In the genomic region with DNA sequence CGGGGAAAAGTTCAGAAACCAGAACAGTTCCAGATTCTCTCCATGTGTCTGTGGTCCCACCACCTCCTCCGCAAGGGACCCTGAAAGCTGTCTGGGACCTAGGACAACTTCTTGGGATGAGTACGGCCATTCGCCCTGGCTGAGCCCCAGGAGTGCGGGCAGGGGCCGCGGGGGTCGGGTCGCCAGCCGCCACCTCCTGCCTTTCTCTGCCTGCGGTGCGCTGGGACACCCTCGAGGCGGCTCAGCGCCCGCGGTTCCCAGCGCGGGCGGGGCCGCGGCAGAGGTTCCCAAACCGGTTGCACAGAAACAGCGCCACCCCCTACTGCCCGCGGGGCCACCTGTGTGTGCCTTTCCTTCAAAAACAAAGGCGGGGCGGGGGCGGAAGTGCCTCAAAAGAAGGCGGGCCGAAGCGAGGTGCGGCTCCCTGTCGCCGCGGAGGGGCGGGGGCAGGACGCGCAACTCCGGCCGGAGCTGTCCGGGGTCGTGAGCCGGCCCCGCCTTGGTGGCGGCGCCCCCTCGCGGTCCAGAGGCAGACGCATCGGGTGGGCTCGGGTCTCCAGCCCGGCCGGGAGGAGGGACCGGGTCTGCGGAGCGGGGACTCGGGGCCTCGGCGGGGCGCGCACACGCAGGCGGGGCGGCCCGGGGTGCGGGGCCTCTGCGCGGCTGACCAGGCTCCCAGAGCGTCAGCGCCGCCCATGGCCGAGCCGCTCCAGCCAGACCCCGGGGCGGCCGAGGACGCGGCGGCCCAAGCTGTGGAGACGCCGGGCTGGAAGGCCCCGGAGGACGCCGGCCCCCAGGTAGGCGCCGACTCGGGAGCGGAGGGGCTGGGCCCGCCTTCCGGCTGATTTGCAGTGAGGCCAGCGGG, we compare ENCODE assay signal across 8 cellular contexts. TPM values are rescaled to one million over a fixed set of nuclear protein-coding genes. Genes with fewer than 3 reads are reported as not detected.
DNase-seq lines count a peak whose midpoint lies in the region; ATAC-seq and TF ChIP-seq lines count a peak whose summit lies in the region.

HEBP2 (plus strand) TSS at position 423 of the 865 bp plus-strand sequence; CDS start at position 696, 273 bp downstream.

- peak within 1 kb of the TSS; percentile 75 for H3K9ac ChIP-seq in OCI-LY1 (ENCODE audit: low read length)

- intact Hi-C loops in Calu3 (cut with micrococcal nuclease; ENCODE audit: unreplicated experiment), result loop anchor here (5.0 to 10.0 kb wide), 3 partner anchors 49 to 402 kb away; no protein-coding TSS in a partner anchor

- no peaks in the 10 kb centered on the region for H3K4me1 Mint-ChIP-seq in Calu3 (ENCODE audit: low read depth, unreplicated experiment)

- peak within 1 kb of the TSS; percentile 95 for H3K4me2 ChIP-seq in OCI-LY1 (ENCODE audit: low read length)

- H3K9me2 ChIP-seq in OCI-LY1 (ENCODE audit: low read depth, low read length), result no peaks in the 10 kb centered on the region

- no peaks in the 10 kb centered on the region for H3K79me2 ChIP-seq in OCI-LY1 (ENCODE audit: insufficient read depth, low read length)

- H3K27ac Mint-ChIP-seq in Calu3 (ENCODE audit: unreplicated experiment), result peak within 1 kb of the TSS; percentile 52

- BruUV-seq in Calu3 (replicated peaks; lab: Mats Ljungman, UMichigan), result no TSS peak

- H3K4me1 ChIP-seq in OCI-LY1 (ENCODE audit: insufficient read depth, low read length, severe bottlenecking), result peaks cover 23% of the 10 kb centered on the region
- H3K4me1 ChIP-seq in mononuclear cell (ENCODE audit: insufficient read depth, low read length), result peaks cover 18% of the 10 kb centered on the region

- peak; percentile 95 for ATAC-seq in GM21515 (IDR thresholded peaks at IDR 0.05; ENCODE audit: unreplicated experiment)

- H3K4me3 Mint-ChIP-seq in Calu3 (ENCODE audit: low read depth, unreplicated experiment), result peak within 1 kb of the TSS; percentile 76

- peaks cover 28% of the 10 kb centered on the region for H3K36me3 Mint-ChIP-seq in Calu3 (ENCODE audit: insufficient read depth, unreplicated experiment)

- no peaks in the 10 kb centered on the region for H3F3A ChIP-seq in OCI-LY1 (ENCODE audit: insufficient read depth, low read length)

- H3K27ac ChIP-seq in OCI-LY1 (ENCODE audit: low read depth, low read length, poor library complexity, severe bottlenecking), result peak within 1 kb of the TSS; percentile 57

- H3K9me3 Mint-ChIP-seq in Calu3 (ENCODE audit: low read depth, unreplicated experiment), result no peaks in the 10 kb centered on the region

- no peaks in the 10 kb centered on the region for H3K9me3 ChIP-seq in OCI-LY1 (ENCODE audit: low read length)
- H3K9me3 ChIP-seq in mononuclear cell (ENCODE audit: low read depth, low read length), result no peaks in the 10 kb centered on the region

- CTCF ChIA-PET in Calu3 (lab: Charles Lee), result interaction anchor here (0.6 to 1.3 kb wide), 4 partner anchors 32 to 401 kb away, joined by 4 to 5 read pairs (median 4); no protein-coding TSS in a partner anchor

- H3K27me3 ChIP-seq in OCI-LY1 (ENCODE audit: insufficient read depth, low read length) (no peaks in the 10 kb centered on the region), mononuclear cell (ENCODE audit: insufficient read depth, low read length) (no peaks in the 10 kb centered on the region)

- peak within 1 kb of the TSS; percentile 78 for H2AFZ ChIP-seq in OCI-LY1 (ENCODE audit: low read length)

- DNase-seq in Calu3 (peak; percentile 95), HuH-7.5 (ENCODE audit: low spot score) (peak; percentile 85), epidermal melanocyte (ENCODE audit: insufficient read length, low spot score) (peak; percentile 58)
- DNase-seq in activated CD8-positive, alpha-beta memory T cell treated with anti-CD3 and anti-CD28 coated beads, Interleukin-2, amount 50 U/mL, for 48 hours, result peak; percentile 92
- DNase-seq in stimulated activated CD8-positive, alpha-beta memory T cell treated with anti-CD3 and anti-CD28 coated beads, Interleukin-2, amount 100 ng/mL, for 48 hours (ENCODE audit: low read depth in 2 of 2), result peak; percentile 71 to 92

- H3K4me3 ChIP-seq in OCI-LY1 (ENCODE audit: low read depth, low read length, poor library complexity, severe bottlenecking) (peak within 1 kb of the TSS; percentile 84), mononuclear cell (ENCODE audit: low read length) (peak within 1 kb of the TSS; percentile 70)

- no peaks in the 10 kb centered on the region for H3K27me3 Mint-ChIP-seq in Calu3 (ENCODE audit: unreplicated experiment)

- TF ChIP-seq CTCF in Calu3 (IDR thresholded peaks at IDR 0.05; ENCODE audit: unreplicated experiment) (peak; percentile 74), OCI-LY1 (IDR thresholded peaks at IDR 0.05; ENCODE audit: low read length) (peak; percentile 64)

- H3K36me3 ChIP-seq in OCI-LY1 (ENCODE audit: insufficient read depth, low read length), result peaks cover 30% of the 10 kb centered on the region

- no peaks in the 10 kb centered on the region for H4K20me1 ChIP-seq in OCI-LY1 (ENCODE audit: insufficient read depth, low read length)

RNA-seq across cellular contexts. Expression of gene HEBP2, which starts in this region (rescaled TPM):
- total RNA-seq in Calu3 (2022) (33.4 and 36.7 TPM in 2 replicates), mononuclear cell (52.9 TPM)

Comparison
In these comparisons a context has a peak if more than half of its experiments do, and no peak if none do; other contexts are left out.
1. Peak in every context shown above with its lines: DNase-seq, ATAC-seq, H3K4me3 ChIP-seq and H3K27ac ChIP-seq.